ENCODE assay signal across 8 cellular contexts in the genomic region with DNA sequence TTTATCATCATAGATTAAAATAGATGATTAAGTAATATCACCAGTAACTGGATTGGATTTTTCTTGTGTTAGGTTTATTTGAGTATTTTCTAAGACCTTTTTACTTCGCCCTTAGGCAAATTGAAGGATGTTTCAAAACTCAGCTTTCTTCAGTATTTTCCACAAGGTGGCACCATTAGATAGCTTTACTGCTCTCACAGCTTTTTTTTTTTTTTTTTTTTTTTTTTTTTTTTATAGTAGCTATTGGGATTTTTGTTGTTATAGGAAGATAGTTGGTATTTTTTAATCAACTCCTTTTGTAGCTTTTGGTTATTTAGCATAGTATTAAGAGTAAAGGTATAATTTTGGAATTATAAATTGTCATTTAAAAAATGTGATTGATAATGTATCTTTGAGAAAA. TPM values are rescaled to one million over a fixed set of nuclear protein-coding genes. Genes with fewer than 3 reads are reported as not detected.
DNase-seq lines count a peak whose midpoint lies in the region; ATAC-seq, FAIRE-seq and TF ChIP-seq lines count a peak whose summit lies in the region.
"Not testable (repeated sequence)": the region's sequence is repeated elsewhere in the genome, so short reads cannot be mapped to it uniquely, and the experiment has no call there.

No MANE protein-coding gene starts in this region.

- 63% methylated on average over 1 of the region's 1 CpG for WGBS in liver
- 67% methylated on average over 1 of the region's 1 CpG; no CpG with 5 or more reads in 1 of the 2 donors for WGBS in pancreas, 2 donors

- H3K9ac ChIP-seq in OCI-LY3 (ENCODE audit: low read length); liver (ENCODE audit: low read depth in 1 of 2, low read length in 2 of 2): not testable (repeated sequence)

- H3K4me1 ChIP-seq in OCI-LY3 (ENCODE audit: low read length); liver (ENCODE audit: control insufficient read depth in 4 of 4, insufficient read depth in 4 of 4, low read length in 3 of 4); pancreas: not testable (repeated sequence)

- not testable (repeated sequence) for H2AFZ ChIP-seq in OCI-LY3 (ENCODE audit: low read depth, low read length)

- H3K4me3 ChIP-seq in AG09309 (ENCODE audit: control insufficient read depth, low read depth, low read length); OCI-LY3 (ENCODE audit: low read length); astrocyte of the spinal cord (ENCODE audit: low read depth, low read length); liver (ENCODE audit: low read depth in 1 of 3, low read length in 3 of 3); pancreas: not testable (repeated sequence)

- TF ChIP-seq RAD21 in liver (IDR thresholded peaks at IDR 0.05): peak; percentile 62 to 63

- not testable (repeated sequence) for H3K4me2 ChIP-seq in OCI-LY3 (ENCODE audit: low read length)

- in situ Hi-C loops in astrocyte of the spinal cord (cut with HindIII; ENCODE audit: low sequenced_read_pairs): not testable (repeated sequence)

- H3K79me2 ChIP-seq in OCI-LY3 (ENCODE audit: low read length): not testable (repeated sequence)

- TF ChIP-seq CTCF in AG09309 (IDR thresholded peaks at IDR 0.05; ENCODE audit: control insufficient read depth, insufficient read depth, low read depth, low read length, missing control alignments) (peak; percentile 17), OCI-LY3 (IDR thresholded peaks at IDR 0.05; ENCODE audit: low read depth, low read length) (peak; percentile 34), astrocyte of the spinal cord (IDR thresholded peaks at IDR 0.05; ENCODE audit: low read depth, low read length) (peak; percentile 20)
- TF ChIP-seq CTCF in liver (IDR thresholded peaks at IDR 0.05; ENCODE audit: low read depth, low read length, missing input control); pancreas (IDR thresholded peaks at IDR 0.05): not testable (repeated sequence)

- H3K27me3 ChIP-seq in OCI-LY3 (ENCODE audit: low read depth, low read length); liver (ENCODE audit: control insufficient read depth in 4 of 4, insufficient read depth in 4 of 4, low read length in 3 of 4); pancreas: not testable (repeated sequence)

- H4K20me1 ChIP-seq in OCI-LY3 (ENCODE audit: insufficient read depth, low read length): not testable (repeated sequence)

- not testable (repeated sequence) for H3K27ac ChIP-seq in OCI-LY3 (ENCODE audit: low read length); liver (ENCODE audit: low read depth in 1 of 2, low read length in 2 of 2); pancreas

- peak; percentile 98 for FAIRE-seq in G401.6 (lab: Jason Lieb, UNC)
- FAIRE-seq in pancreas (lab: Jason Lieb, UNC): peak; percentile 98

- DNase-seq in AG09309 (ENCODE audit: low read depth); pancreas: not testable (repeated sequence)
- peak; percentile 11 for DNase-seq in LHCN-M2 (ENCODE audit: low read depth)
- DNase-seq in astrocyte of the spinal cord (ENCODE audit: low read depth, low spot score): peak; percentile 45
- DNase-seq in fibroblast of peridontal ligament (ENCODE audit: extremely low read depth): peak; percentile 43

- H3K9me3 ChIP-seq in OCI-LY3 (ENCODE audit: insufficient read depth, low read length); liver (ENCODE audit: control insufficient read depth in 4 of 4, low read length in 3 of 4); pancreas: not testable (repeated sequence)

- peak in 3 of 4 donors; percentile 58 to 71 (median 62) for ATAC-seq in pancreas

- intact Hi-C loops in pancreas (cut with DNase I): not testable (repeated sequence)

- H3K36me3 ChIP-seq in OCI-LY3 (replicated peaks; ENCODE audit: low read depth, low read length); liver (ENCODE audit: control insufficient read depth in 4 of 4, insufficient read depth in 3 of 4, low read depth in 1 of 4, low read length in 3 of 4); pancreas: not testable (repeated sequence)

RNA-seq across cellular contexts. Expression of a gene that starts 9.4 kb away (rescaled TPM):
- total RNA-seq in LHCN-M2 (2014; rRNA removed): 10.8 and 13.6 TPM in 2 replicates
- polyA plus RNA-seq in LHCN-M2 (2012): 2.8 TPM
- 10 to 100 TPM in 1 of 2 donors, 1 to 10 TPM in 1; 7.3 to 20.7 TPM for total RNA-seq in liver
- 1 to 10 TPM; 6.3 to 7.3 TPM for polyA plus RNA-seq in liver
- 1 to 10 TPM; 3.8 to 7.4 (median 5.0) TPM for total RNA-seq in pancreas
- 1 to 10 TPM; 3.2 to 3.5 TPM for polyA plus RNA-seq in pancreas
